In genomic region chr10:127679642-127680255, GRCh38 we compare ENCODE assay signal across 17 cellular contexts. TPM values are rescaled to one million over a fixed set of nuclear protein-coding genes. Genes with fewer than 3 reads are reported as not detected.
DNase-seq lines count a peak whose midpoint lies in the region; ATAC-seq and TF ChIP-seq lines count a peak whose summit lies in the region.
"Had no signal": no experiment of that assay in that cellular context is flagged by ENCODE, and none has a peak within 500 bp of the region (broad histone marks: within the 10 kb centered on the region; RNA-seq: fewer than 3 reads in every experiment).

No MANE protein-coding gene starts in this region.

- no CpG with 5 or more reads among the region's 3 CpGs for WGBS in H9 (ENCODE audit: extremely low coverage, insufficient read length, low lambda C conversion rate)

- H3K4me2 ChIP-seq in H9 (ENCODE audit: insufficient read depth, insufficient read length, low read length) (no peak overlapping the region), SU-DHL-6 (ENCODE audit: low read depth, low read length, poor library complexity, severe bottlenecking) (no peak overlapping the region)
- H3K4me2 ChIP-seq: BLaER1 had no signal

- no peak overlapping the region for H3K56ac ChIP-seq in H9 (ENCODE audit: insufficient read length, low read depth, low read length)

- no peak overlapping the region for H3K4ac ChIP-seq in H9 (ENCODE audit: low read depth, low read length)

- H4K5ac ChIP-seq in H9 (ENCODE audit: insufficient read length, low read depth, low read length) = no peak overlapping the region

- H3K4me3 Mint-ChIP-seq in H9 = no peak overlapping the region
- H3K4me3 Mint-ChIP-seq: activated naive CD8-positive, alpha-beta T cell treated with anti-CD3 and anti-CD28 coated beads, Interleukin-2, amount 10 ng/mL, durations not matched to agents 7 days and 5 days; dendritic cell treated with granulocyte-macrophage colony-stimulating factor and Interleukin-4, amounts not matched to agents 40 ng/mL and 50 ng/mL, for 4 days; IgD-negative memory B cell had no signal

- H3K23me2 ChIP-seq in H9 (ENCODE audit: insufficient read length, low read depth, low read length, poor library complexity, severe bottlenecking) = no peaks in the 10 kb centered on the region

- H2BK120ac ChIP-seq in H9 (ENCODE audit: low read depth, low read length, poor library complexity, severe bottlenecking) = no peak overlapping the region

- H3K27me3 ChIP-seq in BE2C = no peaks in the 10 kb centered on the region
- no peaks in the 10 kb centered on the region for H3K27me3 ChIP-seq in H9 (ENCODE audit: insufficient read depth, low read length)
- H3K27me3 ChIP-seq in SU-DHL-6 (ENCODE audit: low read length) = no peaks in the 10 kb centered on the region
- H3K27me3 ChIP-seq: BLaER1, gastroesophageal sphincter, neutrophil had no signal

- no peak overlapping the region for H4K91ac ChIP-seq in H9 (ENCODE audit: insufficient read length, low read depth, low read length)

- no peak overlapping the region for H3K27ac Mint-ChIP-seq in H9
- H3K27ac Mint-ChIP-seq: activated naive CD8-positive, alpha-beta T cell treated with anti-CD3 and anti-CD28 coated beads, Interleukin-2, amount 10 ng/mL, durations not matched to agents 7 days and 5 days; dendritic cell treated with granulocyte-macrophage colony-stimulating factor and Interleukin-4, amounts not matched to agents 40 ng/mL and 50 ng/mL, for 4 days; IgD-negative memory B cell had no signal

- H2BK12ac ChIP-seq in H9 (ENCODE audit: insufficient read length, low read depth, low read length) = no peak overlapping the region

- H3K9me3 ChIP-seq in BE2C (no peaks in the 10 kb centered on the region), H9 (ENCODE audit: control insufficient read depth, low read depth, low read length) (no peaks in the 10 kb centered on the region), SU-DHL-6 (ENCODE audit: insufficient read depth, low read length) (no peaks in the 10 kb centered on the region)
- H3K9me3 ChIP-seq: BLaER1, gastroesophageal sphincter, neutrophil had no signal

- TF ChIP-seq CTCF in BE2C (IDR thresholded peaks at IDR 0.05; ENCODE audit: low read depth, low read length) (peak; percentile 16), H9 (conservative IDR thresholded peaks at IDR 0.05) (peak; percentile 69), SU-DHL-6 (IDR thresholded peaks at IDR 0.05; ENCODE audit: insufficient read depth, low read length, poor library complexity, severe bottlenecking) (peak; percentile 17)

- no peaks in the 10 kb centered on the region for H3K9me2 ChIP-seq in SU-DHL-6 (replicated peaks; ENCODE audit: insufficient read depth, low read length)

- H3K79me2 ChIP-seq in H9 (ENCODE audit: insufficient read depth, low read length) (no peaks in the 10 kb centered on the region), SU-DHL-6 (ENCODE audit: insufficient read depth, low read length) (no peaks in the 10 kb centered on the region)

- H3F3A ChIP-seq in SU-DHL-6 (ENCODE audit: insufficient read depth) = no peaks in the 10 kb centered on the region

- no peak overlapping the region for H3K14ac ChIP-seq in H9 (ENCODE audit: insufficient read depth, low read length)

- no peak for ATAC-seq in GM21528 (IDR thresholded peaks at IDR 0.05; ENCODE audit: low FRiP score, unreplicated experiment)
- ATAC-seq: gastroesophageal sphincter had no signal

- H2AK5ac ChIP-seq in H9 (ENCODE audit: insufficient read length, low read length) = no peak overlapping the region

- H3K36me3 Mint-ChIP-seq in H9 (ENCODE audit: insufficient read depth in 1 of 3, low read depth in 3 of 3) = no peaks in the 10 kb centered on the region
- H3K36me3 Mint-ChIP-seq: activated naive CD8-positive, alpha-beta T cell treated with anti-CD3 and anti-CD28 coated beads, Interleukin-2, amount 10 ng/mL, durations not matched to agents 7 days and 5 days; IgD-negative memory B cell had no signal

- no peaks in the 10 kb centered on the region for H3K9me3 Mint-ChIP-seq in H9
- H3K9me3 Mint-ChIP-seq: activated naive CD8-positive, alpha-beta T cell treated with anti-CD3 and anti-CD28 coated beads, Interleukin-2, amount 10 ng/mL, durations not matched to agents 7 days and 5 days; dendritic cell treated with granulocyte-macrophage colony-stimulating factor and Interleukin-4, amounts not matched to agents 40 ng/mL and 50 ng/mL, for 4 days; IgD-negative memory B cell had no signal

- no peak overlapping the region for H2AFZ ChIP-seq in H9 (ENCODE audit: low read length)
- no peak overlapping the region for H2AFZ ChIP-seq in SU-DHL-6 (ENCODE audit: low read depth, low read length, severe bottlenecking)

- no peak overlapping the region for H3K27ac ChIP-seq in H9 (ENCODE audit: insufficient read length, low read depth, low read length)
- H3K27ac ChIP-seq in SU-DHL-6 (ENCODE audit: low read depth, low read length) = no peak overlapping the region
- H3K27ac ChIP-seq: BLaER1, gastroesophageal sphincter, neutrophil had no signal

- no peaks in the 10 kb centered on the region for H4K20me1 ChIP-seq in H9 (ENCODE audit: control insufficient read depth, insufficient read depth, insufficient read length)
- no peaks in the 10 kb centered on the region for H4K20me1 ChIP-seq in SU-DHL-6 (ENCODE audit: low read depth, low read length)
- H4K20me1 ChIP-seq: BLaER1 had no signal

- H3K18ac ChIP-seq in H9 (ENCODE audit: insufficient read length, low read depth, low read length) = no peak overlapping the region

- H2BK15ac ChIP-seq in H9 (ENCODE audit: low read depth, low read length) = no peak overlapping the region

- H3K9ac ChIP-seq in H9 (ENCODE audit: extremely low read depth, insufficient read length, low read length) (no peak overlapping the region), SU-DHL-6 (ENCODE audit: low read length) (no peak overlapping the region)
- H3K9ac ChIP-seq: BLaER1 had no signal

- H3T11ph ChIP-seq in H9 (ENCODE audit: low read length) = no peak overlapping the region

- H3K4me3 ChIP-seq in BE2C (ENCODE audit: low read depth, low read length) = no peak overlapping the region
- no peak overlapping the region for H3K4me3 ChIP-seq in SU-DHL-6 (ENCODE audit: insufficient read depth, low read length, poor library complexity, severe bottlenecking)
- H3K4me3 ChIP-seq: BLaER1, gastroesophageal sphincter had no signal

- no peak overlapping the region for H3K23ac ChIP-seq in H9 (ENCODE audit: insufficient read length, low read depth, low read length)

- H3K4me1 ChIP-seq in BE2C (no peaks in the 10 kb centered on the region), H9 (ENCODE audit: insufficient read depth, low read length) (no peaks in the 10 kb centered on the region)
- H3K4me1 ChIP-seq: BLaER1, gastroesophageal sphincter had no signal

- H3K36me3 ChIP-seq in BE2C (no peaks in the 10 kb centered on the region), SU-DHL-6 (ENCODE audit: low read length) (no peaks in the 10 kb centered on the region)
- H3K36me3 ChIP-seq: BLaER1, gastroesophageal sphincter, neutrophil had no signal

- peaks cover 0 to 6% of the 10 kb centered on the region in 2 experiments; a peak in 2 of 4 replicates for H3K4me1 Mint-ChIP-seq in H9
- H3K4me1 Mint-ChIP-seq: activated naive CD8-positive, alpha-beta T cell treated with anti-CD3 and anti-CD28 coated beads, Interleukin-2, amount 10 ng/mL, durations not matched to agents 7 days and 5 days; IgD-negative memory B cell had no signal

- H2BK20ac ChIP-seq in H9 (ENCODE audit: low read depth, low read length, poor library complexity, severe bottlenecking) = no peak overlapping the region

- no peaks in the 10 kb centered on the region for H3K79me1 ChIP-seq in H9 (ENCODE audit: insufficient read depth, low read depth, low read length, poor library complexity, severe bottlenecking)

- no peak overlapping the region for H4K8ac ChIP-seq in H9 (replicated peaks; ENCODE audit: insufficient read length, low read depth, low read length)

- no peak overlapping the region for H2BK5ac ChIP-seq in H9 (ENCODE audit: insufficient read length, low read length)

- no peaks in the 10 kb centered on the region; the same call in 1 of the 2 replicates for H3K27me3 Mint-ChIP-seq in H9 (ENCODE audit: low read depth)
- H3K27me3 Mint-ChIP-seq: activated naive CD8-positive, alpha-beta T cell treated with anti-CD3 and anti-CD28 coated beads, Interleukin-2, amount 10 ng/mL, durations not matched to agents 7 days and 5 days; IgD-negative memory B cell had no signal

- DNase-seq in BE2C = no peak
- no peak for DNase-seq in H9
- DNase-seq in left kidney (ENCODE audit: low read depth, low spot score) = peak; percentile 23
- no peak for DNase-seq in AML-193 (lab: John Stamatoyannopoulos, UW)
- DNase-seq in MV-4-11 (lab: John Stamatoyannopoulos, UW) = no peak
- no peak for DNase-seq in effector CD4-positive, alpha-beta T cell
- DNase-seq: activated naive CD8-positive, alpha-beta T cell treated with anti-CD3 and anti-CD28 coated beads, Interleukin-2, amount 10 ng/mL, durations not matched to agents 7 days and 5 days; NCI-H2171 had no signal

RNA-seq across cellular contexts. Expression of gene FOXI2, which starts 57.2 kb away (rescaled TPM):
- not detected for polyA plus RNA-seq in BE2C (2012; ENCODE audit: insufficient read depth, insufficient read length, low read depth)
- total RNA-seq in H9 (2021) = 0.29 and 0.42 TPM in 2 replicates
- total RNA-seq: activated naive CD8-positive, alpha-beta T cell treated with anti-CD3 and anti-CD28 coated beads, Interleukin-2, amount 10 ng/mL, durations not matched to agents 7 days and 5 days; H4; RPMI7951 had no signal
- polyA plus RNA-seq: IgD-negative memory B cell had no signal

Comparison
In these comparisons a context has a peak if more than half of its experiments do, and no peak if none do; other contexts are left out.
1. CTCF ChIP-seq: peak in every context shown above with its lines; median percentile 69 in H9; 17 in SU-DHL-6; 16 in BE2C.